Comparison of ENCODE assay signal across 17 cellular contexts in the genomic region with DNA sequence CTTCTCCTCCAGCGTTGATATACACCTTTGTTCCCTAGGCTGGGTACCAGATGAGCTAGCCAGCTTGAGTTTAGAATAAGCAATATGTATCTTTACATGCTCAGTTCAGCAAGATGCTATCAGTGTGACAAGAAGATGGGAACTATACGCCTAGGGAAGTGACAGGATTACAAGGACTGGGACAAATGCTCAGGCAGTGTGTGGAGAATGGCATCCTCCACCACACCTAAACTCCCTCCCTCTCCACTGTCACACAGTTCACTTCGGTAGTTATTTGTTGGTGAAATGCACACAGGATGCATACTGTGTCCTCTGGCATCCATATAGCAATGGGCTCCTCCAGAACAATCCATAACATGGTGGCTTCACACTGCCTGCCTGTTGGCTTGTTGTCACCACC. TPM values are rescaled to one million over a fixed set of nuclear protein-coding genes. Genes with fewer than 3 reads are reported as not detected.
DNase-seq lines count a peak whose midpoint lies in the region; ATAC-seq lines count a peak whose summit lies in the region.
"Had no signal": no experiment of that assay in that cellular context is flagged by ENCODE, and none has a peak within 500 bp of the region (broad histone marks: within the 10 kb centered on the region; RNA-seq: fewer than 3 reads in every experiment).

No MANE protein-coding gene starts in this region.

- no peak overlapping the region for H3K27ac Mint-ChIP-seq in activated CD4-positive, alpha-beta T cell treated with anti-CD3 and anti-CD28 coated beads, Interleukin-2, amount 10 ng/mL, durations not matched to agents 24 days and 14 days
- H3K27ac Mint-ChIP-seq in activated naive CD8-positive, alpha-beta T cell treated with anti-CD3 and anti-CD28 coated beads, Interleukin-2, amount 10 ng/mL, durations not matched to agents 7 days and 5 days, result no peak overlapping the region
- no peak overlapping the region for H3K27ac Mint-ChIP-seq in activated naive CD8-positive, alpha-beta T cell treated with anti-CD3 and anti-CD28 coated beads, Interleukin-2, amount 50 U/mL, for 24 hours
- H3K27ac Mint-ChIP-seq in activated T-helper 17 cell treated with anti-CD3 and anti-CD28 coated beads, Interleukin-2, amount 50 U/mL, for 72 hours, result peak overlapping the region; percentile 79

- peaks cover 66% of the 10 kb centered on the region for H3K4me1 Mint-ChIP-seq in activated CD4-positive, alpha-beta T cell treated with anti-CD3 and anti-CD28 coated beads, Interleukin-2, amount 10 ng/mL, durations not matched to agents 24 days and 14 days
- peaks cover 74% of the 10 kb centered on the region for H3K4me1 Mint-ChIP-seq in activated naive CD8-positive, alpha-beta T cell treated with anti-CD3 and anti-CD28 coated beads, Interleukin-2, amount 10 ng/mL, durations not matched to agents 7 days and 5 days
- peaks cover 66% of the 10 kb centered on the region for H3K4me1 Mint-ChIP-seq in activated naive CD8-positive, alpha-beta T cell treated with anti-CD3 and anti-CD28 coated beads, Interleukin-2, amount 50 U/mL, for 24 hours
- H3K4me1 Mint-ChIP-seq in activated T-helper 17 cell treated with anti-CD3 and anti-CD28 coated beads, Interleukin-2, amount 50 U/mL, for 72 hours, result peaks cover 40% of the 10 kb centered on the region

- peaks cover 92% of the 10 kb centered on the region for H3K36me3 Mint-ChIP-seq in activated CD4-positive, alpha-beta T cell treated with anti-CD3 and anti-CD28 coated beads, Interleukin-2, amount 10 ng/mL, durations not matched to agents 24 days and 14 days (ENCODE audit: low read depth)
- peaks cover 85% of the 10 kb centered on the region for H3K36me3 Mint-ChIP-seq in activated naive CD8-positive, alpha-beta T cell treated with anti-CD3 and anti-CD28 coated beads, Interleukin-2, amount 10 ng/mL, durations not matched to agents 7 days and 5 days
- peaks cover 93% of the 10 kb centered on the region for H3K36me3 Mint-ChIP-seq in activated naive CD8-positive, alpha-beta T cell treated with anti-CD3 and anti-CD28 coated beads, Interleukin-2, amount 50 U/mL, for 24 hours (ENCODE audit: low read depth)
- no peaks in the 10 kb centered on the region for H3K36me3 Mint-ChIP-seq in activated T-helper 17 cell treated with anti-CD3 and anti-CD28 coated beads, Interleukin-2, amount 50 U/mL, for 72 hours (ENCODE audit: low read depth)

- ATAC-seq in activated naive CD8-positive, alpha-beta T cell treated with anti-CD3 and anti-CD28 coated beads, Interleukin-2, amount 10 ng/mL, durations not matched to agents 7 days and 5 days (ENCODE audit: low read depth), result no peak
- no peak for ATAC-seq in activated naive CD8-positive, alpha-beta T cell treated with anti-CD3 and anti-CD28 coated beads, Interleukin-2, amount 50 U/mL, for 24 hours
- no peak for ATAC-seq in activated T-helper 17 cell treated with anti-CD3 and anti-CD28 coated beads, Interleukin-2, amount 50 U/mL, for 72 hours (replicated peaks)
- ATAC-seq in GM21528 (IDR thresholded peaks at IDR 0.05; ENCODE audit: low FRiP score, unreplicated experiment), result no peak

- peak overlapping the region; percentile 35 for H3K4me3 Mint-ChIP-seq in activated CD4-positive, alpha-beta T cell treated with anti-CD3 and anti-CD28 coated beads, Interleukin-2, amount 10 ng/mL, durations not matched to agents 24 days and 14 days
- H3K4me3 Mint-ChIP-seq in activated naive CD8-positive, alpha-beta T cell treated with anti-CD3 and anti-CD28 coated beads, Interleukin-2, amount 10 ng/mL, durations not matched to agents 7 days and 5 days, result peak overlapping the region; percentile 35
- H3K4me3 Mint-ChIP-seq in activated naive CD8-positive, alpha-beta T cell treated with anti-CD3 and anti-CD28 coated beads, Interleukin-2, amount 50 U/mL, for 24 hours, result no peak overlapping the region
- H3K4me3 Mint-ChIP-seq in activated T-helper 17 cell treated with anti-CD3 and anti-CD28 coated beads, Interleukin-2, amount 50 U/mL, for 72 hours, result peak overlapping the region; percentile 18

- DNase-seq in activated CD4-positive, alpha-beta T cell treated with anti-CD3 and anti-CD28 coated beads, Interleukin-2, amount 10 ng/mL, durations not matched to agents 24 days and 14 days, result no peak
- DNase-seq in activated CD4-positive, alpha-beta T cell treated with anti-CD3 and anti-CD28 coated beads, Interleukin-2, amount 50 U/mL, for 4 hours, result no peak
- DNase-seq in activated naive CD8-positive, alpha-beta T cell treated with anti-CD3 and anti-CD28 coated beads, Interleukin-2, amount 10 ng/mL, durations not matched to agents 7 days and 5 days, result no peak
- DNase-seq in activated naive CD8-positive, alpha-beta T cell treated with anti-CD3 and anti-CD28 coated beads, Interleukin-2, amount 50 U/mL, for 24 hours, result no peak
- DNase-seq in head of caudate nucleus (no peak), NAMALWA (ENCODE audit: low spot score) (no peak)
- DNase-seq: DND-41, GDM1, H7, MG63, NCI-H1105, NCI-H187, NCI-H446, NCI-H748 treated with DMSO at 0.1 percent for 48 hours, PC-9 had no signal

- no peaks in the 10 kb centered on the region for H3K27me3 Mint-ChIP-seq in activated CD4-positive, alpha-beta T cell treated with anti-CD3 and anti-CD28 coated beads, Interleukin-2, amount 10 ng/mL, durations not matched to agents 24 days and 14 days
- H3K27me3 Mint-ChIP-seq in activated naive CD8-positive, alpha-beta T cell treated with anti-CD3 and anti-CD28 coated beads, Interleukin-2, amount 10 ng/mL, durations not matched to agents 7 days and 5 days, result no peaks in the 10 kb centered on the region
- H3K27me3 Mint-ChIP-seq in activated naive CD8-positive, alpha-beta T cell treated with anti-CD3 and anti-CD28 coated beads, Interleukin-2, amount 50 U/mL, for 24 hours, result no peaks in the 10 kb centered on the region
- no peaks in the 10 kb centered on the region for H3K27me3 Mint-ChIP-seq in activated T-helper 17 cell treated with anti-CD3 and anti-CD28 coated beads, Interleukin-2, amount 50 U/mL, for 72 hours

- POLR2A ChIA-PET in activated naive CD8-positive, alpha-beta T cell treated with anti-CD3 and anti-CD28 coated beads, Interleukin-2, amount 10 ng/mL, durations not matched to agents 7 days and 5 days (lab: Charles Lee), result interaction anchor here (1.0 to 8.2 kb wide), 5 partner anchors 7 to 19 kb away, joined by 3 to 49 read pairs (median 4); a partner anchor contains a TSS

- intact Hi-C loops in activated CD4-positive, alpha-beta T cell treated with anti-CD3 and anti-CD28 coated beads, Interleukin-2, amount 10 ng/mL, durations not matched to agents 24 days and 14 days (cut with micrococcal nuclease), result no loop called here
- intact Hi-C loops in head of caudate nucleus (cut with DNase I), result no loop called here

- peaks cover 9% of the 10 kb centered on the region for H3K9me3 Mint-ChIP-seq in activated CD4-positive, alpha-beta T cell treated with anti-CD3 and anti-CD28 coated beads, Interleukin-2, amount 10 ng/mL, durations not matched to agents 24 days and 14 days
- H3K9me3 Mint-ChIP-seq in activated naive CD8-positive, alpha-beta T cell treated with anti-CD3 and anti-CD28 coated beads, Interleukin-2, amount 10 ng/mL, durations not matched to agents 7 days and 5 days, result peaks cover 15% of the 10 kb centered on the region
- H3K9me3 Mint-ChIP-seq in activated naive CD8-positive, alpha-beta T cell treated with anti-CD3 and anti-CD28 coated beads, Interleukin-2, amount 50 U/mL, for 24 hours, result peaks cover 25% of the 10 kb centered on the region
- H3K9me3 Mint-ChIP-seq in activated T-helper 17 cell treated with anti-CD3 and anti-CD28 coated beads, Interleukin-2, amount 50 U/mL, for 72 hours, result peaks cover 7% of the 10 kb centered on the region

RNA-seq across cellular contexts. Expression of a gene that starts 7.7 kb away (rescaled TPM):
- 152 and 160 TPM in 2 replicates for total RNA-seq in activated CD4-positive, alpha-beta T cell treated with anti-CD3 and anti-CD28 coated beads, Interleukin-2, amount 10 ng/mL, durations not matched to agents 24 days and 14 days
- 100 to 1,000 TPM; 544 to 571 TPM for total RNA-seq in activated naive CD8-positive, alpha-beta T cell treated with anti-CD3 and anti-CD28 coated beads, Interleukin-2, amount 10 ng/mL, durations not matched to agents 7 days and 5 days
- 100 to 1,000 TPM; 163 to 363 TPM for total RNA-seq in activated T-helper 17 cell treated with anti-CD3 and anti-CD28 coated beads, Interleukin-2, amount 50 U/mL, for 72 hours
